Comparison of ENCODE assay signal across 1 cellular context in the genomic region with DNA sequence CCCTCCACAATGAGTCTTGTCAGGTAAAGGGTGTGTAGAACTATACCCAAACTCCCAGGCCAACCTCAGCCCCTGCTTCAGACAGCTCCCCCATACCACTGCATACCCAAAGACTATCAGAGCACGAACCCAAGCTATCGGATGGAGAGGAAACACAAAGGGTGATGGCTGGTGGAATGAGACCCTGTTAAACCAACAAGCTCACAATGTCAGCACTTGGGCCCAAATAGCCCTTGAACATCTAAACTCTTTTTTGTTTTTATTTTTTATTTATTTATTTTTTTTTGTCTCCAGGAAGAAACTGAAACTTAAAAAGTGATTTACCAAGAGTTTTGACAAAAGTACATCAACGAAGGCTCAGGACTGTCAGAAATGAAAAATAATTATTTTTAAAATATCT.
TF ChIP-seq lines count a peak whose summit lies in the region.

No MANE protein-coding gene starts in this region.

TF ChIP-seq in GM23338, 12 proteins besides CTCF, POLR2A, EP300 and RAD21:
- no peak for TF ChIP-seq ZNF114 (CRISPR knock-in tag; IDR thresholded peaks at IDR 0.05)
- TF ChIP-seq, protein P1, sequence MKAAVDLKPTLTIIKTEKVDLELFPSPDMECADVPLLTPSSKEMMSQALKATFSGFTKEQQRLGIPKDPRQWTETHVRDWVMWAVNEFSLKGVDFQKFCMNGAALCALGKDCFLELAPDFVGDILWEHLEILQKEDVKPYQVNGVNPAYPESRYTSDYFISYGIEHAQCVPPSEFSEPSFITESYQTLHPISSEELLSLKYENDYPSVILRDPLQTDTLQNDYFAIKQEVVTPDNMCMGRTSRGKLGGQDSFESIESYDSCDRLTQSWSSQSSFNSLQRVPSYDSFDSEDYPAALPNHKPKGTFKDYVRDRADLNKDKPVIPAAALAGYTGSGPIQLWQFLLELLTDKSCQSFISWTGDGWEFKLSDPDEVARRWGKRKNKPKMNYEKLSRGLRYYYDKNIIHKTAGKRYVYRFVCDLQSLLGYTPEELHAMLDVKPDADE (IDR thresholded peaks at IDR 0.05), result no peak
- TF ChIP-seq, protein P2, sequence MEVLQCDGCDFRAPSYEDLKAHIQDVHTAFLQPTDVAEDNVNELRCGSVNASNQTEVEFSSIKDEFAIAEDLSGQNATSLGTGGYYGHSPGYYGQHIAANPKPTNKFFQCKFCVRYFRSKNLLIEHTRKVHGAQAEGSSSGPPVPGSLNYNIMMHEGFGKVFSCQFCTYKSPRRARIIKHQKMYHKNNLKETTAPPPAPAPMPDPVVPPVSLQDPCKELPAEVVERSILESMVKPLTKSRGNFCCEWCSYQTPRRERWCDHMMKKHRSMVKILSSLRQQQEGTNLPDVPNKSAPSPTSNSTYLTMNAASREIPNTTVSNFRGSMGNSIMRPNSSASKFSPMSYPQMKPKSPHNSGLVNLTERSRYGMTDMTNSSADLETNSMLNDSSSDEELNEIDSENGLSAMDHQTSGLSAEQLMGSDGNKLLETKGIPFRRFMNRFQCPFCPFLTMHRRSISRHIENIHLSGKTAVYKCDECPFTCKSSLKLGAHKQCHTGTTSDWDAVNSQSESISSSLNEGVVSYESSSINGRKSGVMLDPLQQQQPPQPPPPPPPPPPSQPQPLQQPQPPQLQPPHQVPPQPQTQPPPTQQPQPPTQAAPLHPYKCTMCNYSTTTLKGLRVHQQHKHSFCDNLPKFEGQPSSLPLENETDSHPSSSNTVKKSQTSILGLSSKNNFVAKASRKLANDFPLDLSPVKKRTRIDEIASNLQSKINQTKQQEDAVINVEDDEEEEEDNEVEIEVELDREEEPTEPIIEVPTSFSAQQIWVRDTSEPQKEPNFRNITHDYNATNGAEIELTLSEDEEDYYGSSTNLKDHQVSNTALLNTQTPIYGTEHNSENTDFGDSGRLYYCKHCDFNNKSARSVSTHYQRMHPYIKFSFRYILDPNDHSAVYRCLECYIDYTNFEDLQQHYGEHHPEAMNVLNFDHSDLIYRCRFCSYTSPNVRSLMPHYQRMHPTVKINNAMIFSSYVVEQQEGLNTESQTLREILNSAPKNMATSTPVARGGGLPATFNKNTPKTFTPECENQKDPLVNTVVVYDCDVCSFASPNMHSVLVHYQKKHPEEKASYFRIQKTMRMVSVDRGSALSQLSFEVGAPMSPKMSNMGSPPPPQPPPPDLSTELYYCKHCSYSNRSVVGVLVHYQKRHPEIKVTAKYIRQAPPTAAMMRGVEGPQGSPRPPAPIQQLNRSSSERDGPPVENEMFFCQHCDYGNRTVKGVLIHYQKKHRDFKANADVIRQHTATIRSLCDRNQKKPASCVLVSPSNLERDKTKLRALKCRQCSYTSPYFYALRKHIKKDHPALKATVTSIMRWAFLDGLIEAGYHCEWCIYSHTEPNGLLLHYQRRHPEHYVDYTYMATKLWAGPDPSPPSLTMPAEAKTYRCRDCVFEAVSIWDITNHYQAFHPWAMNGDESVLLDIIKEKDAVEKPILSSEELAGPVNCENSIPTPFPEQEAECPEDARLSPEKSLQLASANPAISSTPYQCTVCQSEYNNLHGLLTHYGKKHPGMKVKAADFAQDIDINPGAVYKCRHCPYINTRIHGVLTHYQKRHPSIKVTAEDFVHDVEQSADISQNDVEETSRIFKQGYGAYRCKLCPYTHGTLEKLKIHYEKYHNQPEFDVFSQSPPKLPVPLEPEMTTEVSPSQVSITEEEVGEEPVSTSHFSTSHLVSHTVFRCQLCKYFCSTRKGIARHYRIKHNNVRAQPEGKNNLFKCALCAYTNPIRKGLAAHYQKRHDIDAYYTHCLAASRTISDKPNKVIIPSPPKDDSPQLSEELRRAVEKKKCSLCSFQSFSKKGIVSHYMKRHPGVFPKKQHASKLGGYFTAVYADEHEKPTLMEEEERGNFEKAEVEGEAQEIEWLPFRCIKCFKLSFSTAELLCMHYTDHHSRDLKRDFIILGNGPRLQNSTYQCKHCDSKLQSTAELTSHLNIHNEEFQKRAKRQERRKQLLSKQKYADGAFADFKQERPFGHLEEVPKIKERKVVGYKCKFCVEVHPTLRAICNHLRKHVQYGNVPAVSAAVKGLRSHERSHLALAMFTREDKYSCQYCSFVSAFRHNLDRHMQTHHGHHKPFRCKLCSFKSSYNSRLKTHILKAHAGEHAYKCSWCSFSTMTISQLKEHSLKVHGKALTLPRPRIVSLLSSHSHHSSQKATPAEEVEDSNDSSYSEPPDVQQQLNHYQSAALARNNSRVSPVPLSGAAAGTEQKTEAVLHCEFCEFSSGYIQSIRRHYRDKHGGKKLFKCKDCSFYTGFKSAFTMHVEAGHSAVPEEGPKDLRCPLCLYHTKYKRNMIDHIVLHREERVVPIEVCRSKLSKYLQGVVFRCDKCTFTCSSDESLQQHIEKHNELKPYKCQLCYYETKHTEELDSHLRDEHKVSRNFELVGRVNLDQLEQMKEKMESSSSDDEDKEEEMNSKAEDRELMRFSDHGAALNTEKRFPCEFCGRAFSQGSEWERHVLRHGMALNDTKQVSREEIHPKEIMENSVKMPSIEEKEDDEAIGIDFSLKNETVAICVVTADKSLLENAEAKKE (CRISPR knock-in tag; IDR thresholded peaks at IDR 0.05), result no peak
- no peak for TF ChIP-seq JUNB (IDR thresholded peaks at IDR 0.05; ENCODE audit: unreplicated experiment)
- no peak for TF ChIP-seq ZNF331 (CRISPR knock-in tag; IDR thresholded peaks at IDR 0.05; ENCODE audit: low read depth)
- no peak for TF ChIP-seq EZH2phosphoT487 (IDR thresholded peaks at IDR 0.05; ENCODE audit: unreplicated experiment)
- TF ChIP-seq STAT1 (IDR thresholded peaks at IDR 0.05; ENCODE audit: unreplicated experiment), result no peak
- TF ChIP-seq POLR2AphosphoS5 (IDR thresholded peaks at IDR 0.05; ENCODE audit: low read depth), result no peak
- TF ChIP-seq NANOG (IDR thresholded peaks at IDR 0.05; ENCODE audit: borderline replicate concordance), result no peak
- TF ChIP-seq CREB1 (CRISPR knock-in tag; IDR thresholded peaks at IDR 0.05; ENCODE audit: low read depth), result no peak
- TF ChIP-seq, protein P3, sequence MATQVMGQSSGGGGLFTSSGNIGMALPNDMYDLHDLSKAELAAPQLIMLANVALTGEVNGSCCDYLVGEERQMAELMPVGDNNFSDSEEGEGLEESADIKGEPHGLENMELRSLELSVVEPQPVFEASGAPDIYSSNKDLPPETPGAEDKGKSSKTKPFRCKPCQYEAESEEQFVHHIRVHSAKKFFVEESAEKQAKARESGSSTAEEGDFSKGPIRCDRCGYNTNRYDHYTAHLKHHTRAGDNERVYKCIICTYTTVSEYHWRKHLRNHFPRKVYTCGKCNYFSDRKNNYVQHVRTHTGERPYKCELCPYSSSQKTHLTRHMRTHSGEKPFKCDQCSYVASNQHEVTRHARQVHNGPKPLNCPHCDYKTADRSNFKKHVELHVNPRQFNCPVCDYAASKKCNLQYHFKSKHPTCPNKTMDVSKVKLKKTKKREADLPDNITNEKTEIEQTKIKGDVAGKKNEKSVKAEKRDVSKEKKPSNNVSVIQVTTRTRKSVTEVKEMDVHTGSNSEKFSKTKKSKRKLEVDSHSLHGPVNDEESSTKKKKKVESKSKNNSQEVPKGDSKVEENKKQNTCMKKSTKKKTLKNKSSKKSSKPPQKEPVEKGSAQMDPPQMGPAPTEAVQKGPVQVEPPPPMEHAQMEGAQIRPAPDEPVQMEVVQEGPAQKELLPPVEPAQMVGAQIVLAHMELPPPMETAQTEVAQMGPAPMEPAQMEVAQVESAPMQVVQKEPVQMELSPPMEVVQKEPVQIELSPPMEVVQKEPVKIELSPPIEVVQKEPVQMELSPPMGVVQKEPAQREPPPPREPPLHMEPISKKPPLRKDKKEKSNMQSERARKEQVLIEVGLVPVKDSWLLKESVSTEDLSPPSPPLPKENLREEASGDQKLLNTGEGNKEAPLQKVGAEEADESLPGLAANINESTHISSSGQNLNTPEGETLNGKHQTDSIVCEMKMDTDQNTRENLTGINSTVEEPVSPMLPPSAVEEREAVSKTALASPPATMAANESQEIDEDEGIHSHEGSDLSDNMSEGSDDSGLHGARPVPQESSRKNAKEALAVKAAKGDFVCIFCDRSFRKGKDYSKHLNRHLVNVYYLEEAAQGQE (IDR thresholded peaks at IDR 0.05; ENCODE audit: unreplicated experiment), result no peak
- no peak for TF ChIP-seq EZH2 (IDR thresholded peaks at IDR 0.05; ENCODE audit: low read depth, unreplicated experiment)
